In the genomic region with DNA sequence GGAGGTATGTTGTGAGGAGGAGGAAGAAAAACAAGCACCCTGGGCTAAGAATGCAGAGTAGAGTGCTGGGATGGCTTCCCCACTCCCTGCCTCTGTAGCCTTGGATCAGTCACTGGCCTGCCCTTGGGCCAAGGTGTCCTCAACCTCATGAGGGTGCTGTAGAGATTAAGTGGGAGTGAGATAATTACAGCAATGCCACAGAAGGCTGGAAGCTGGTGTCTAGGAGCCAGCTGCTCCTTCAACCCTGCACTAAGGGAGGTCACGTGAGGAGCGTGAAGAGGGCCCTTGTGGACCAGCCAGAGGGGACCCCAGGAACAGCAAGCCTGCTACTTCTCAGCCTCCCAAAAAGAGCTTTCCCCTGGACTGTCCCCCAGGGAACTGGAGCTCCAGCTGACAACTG, we compare ENCODE assay signal across 15 cellular contexts.
"Had no signal": no experiment of that assay in that cellular context is flagged by ENCODE, and none has a peak within 500 bp of the region (broad histone marks: within the 10 kb centered on the region; RNA-seq: fewer than 3 reads in every experiment).

No MANE protein-coding gene starts in this region.

- H3K27ac ChIP-seq: cardiac muscle cell, left ventricle myocardium inferior, upper lobe of left lung had no signal

- H3K9me3 ChIP-seq: left ventricle myocardium inferior, upper lobe of left lung had no signal

- DNase-seq: activated CD4-positive, alpha-beta T cell treated with anti-CD3 and anti-CD28 coated beads, Interleukin-2, amount 50 U/mL, for 4 hours; activated T-cell treated with anti-CD3 and anti-CD28 coated beads for 4 hours; foreskin melanocyte; kidney; left ventricle myocardium inferior; mammary epithelial cell; nephron progenitor cell; occipital lobe; retina; stimulated activated naive CD4-positive, alpha-beta T cell; upper lobe of left lung had no signal

- H3K9me3 Mint-ChIP-seq: activated T-helper 1 cell treated with anti-CD3 and anti-CD28 coated beads, Interleukin-12 subunit alpha, Interleukin-12 subunit beta, Interleukin-2, Interleukin-4 antibody, amounts not matched to agents 30 ng/mL and 10 ng/mL and 1 ng/mL, durations not matched to agents 14 hours and 24 hours and 36 hours; nephron progenitor cell; T-helper 2 cell treated with Interferon-gamma antibody and Interleukin-4, amounts not matched to agents 5 μg/mL and 100 μg/mL, for 36 hours had no signal

- H3K36me3 ChIP-seq: cardiac muscle cell, left ventricle myocardium inferior, upper lobe of left lung had no signal

- H3K4me1 ChIP-seq: upper lobe of left lung had no signal

- H3K27me3 ChIP-seq: cardiac muscle cell, upper lobe of left lung had no signal

- H3K4me3 Mint-ChIP-seq: activated naive CD8-positive, alpha-beta T cell; activated T-helper 1 cell treated with anti-CD3 and anti-CD28 coated beads, Interleukin-12 subunit alpha, Interleukin-12 subunit beta, Interleukin-2, Interleukin-4 antibody, amounts not matched to agents 30 ng/mL and 10 ng/mL and 1 ng/mL, durations not matched to agents 14 hours and 24 hours and 36 hours; nephron progenitor cell; T-helper 2 cell treated with Interferon-gamma antibody and Interleukin-4, amounts not matched to agents 5 μg/mL and 100 μg/mL, for 36 hours had no signal

- H3K4me3 ChIP-seq: cardiac muscle cell, left ventricle myocardium inferior, upper lobe of left lung had no signal

- H3K27ac Mint-ChIP-seq: activated naive CD8-positive, alpha-beta T cell; activated T-helper 1 cell treated with anti-CD3 and anti-CD28 coated beads, Interleukin-12 subunit alpha, Interleukin-12 subunit beta, Interleukin-2, Interleukin-4 antibody, amounts not matched to agents 30 ng/mL and 10 ng/mL and 1 ng/mL, durations not matched to agents 14 hours and 24 hours and 36 hours; T-helper 2 cell treated with Interferon-gamma antibody and Interleukin-4, amounts not matched to agents 5 μg/mL and 100 μg/mL, for 36 hours had no signal

- H3K36me3 Mint-ChIP-seq: activated naive CD8-positive, alpha-beta T cell had no signal
